ENCODE assay signal across 1 cellular context in genomic region chr6:43869792-43870659, GRCh38.
TF ChIP-seq lines count a peak whose summit lies in the region.

No MANE protein-coding gene starts in this region.

TF ChIP-seq in GM23338, 12 proteins besides CTCF, POLR2A, EP300 and RAD21 (continued from another document):
- TF ChIP-seq ETS1 (IDR thresholded peaks at IDR 0.05) (no peak), NANOG (IDR thresholded peaks at IDR 0.05; ENCODE audit: borderline replicate concordance) (no peak), STAT1 (IDR thresholded peaks at IDR 0.05; ENCODE audit: unreplicated experiment) (no peak), EZH2phosphoT487 (IDR thresholded peaks at IDR 0.05; ENCODE audit: unreplicated experiment) (no peak), REST (IDR thresholded peaks at IDR 0.05; ENCODE audit: unreplicated experiment) (no peak), JUNB (IDR thresholded peaks at IDR 0.05; ENCODE audit: unreplicated experiment) (no peak), ZNF331 (CRISPR knock-in tag; IDR thresholded peaks at IDR 0.05; ENCODE audit: low read depth) (no peak), CREB1 (CRISPR knock-in tag; IDR thresholded peaks at IDR 0.05; ENCODE audit: low read depth) (no peak)
